In genomic region chr3:113227146-113227545, GRCh38 we compare ENCODE assay signal across 22 cellular contexts. TPM values are rescaled to one million over a fixed set of nuclear protein-coding genes. Genes with fewer than 3 reads are reported as not detected.
"Had no signal": no experiment of that assay in that cellular context is flagged by ENCODE, and none has a peak within 500 bp of the region (broad histone marks: within the 10 kb centered on the region; RNA-seq: fewer than 3 reads in every experiment).

No MANE protein-coding gene starts in this region.

- H3K27ac Mint-ChIP-seq: activated B cell treated with CpG ODN at 0.5 μM for 24 hours; activated CD4-positive, alpha-beta memory T cell treated with anti-CD3 and anti-CD28 coated beads for 36 hours; activated naive CD8-positive, alpha-beta T cell treated with anti-CD3 and anti-CD28 coated beads for 36 hours; T-helper 1 cell treated with Interleukin-12 subunit alpha and Interleukin-12 subunit beta and Interleukin-4 antibody, amounts not matched to agents 30 μg/mL and 1 μg/mL, for 36 hours had no signal

- H3K36me3 Mint-ChIP-seq: activated CD4-positive, alpha-beta memory T cell treated with anti-CD3 and anti-CD28 coated beads for 36 hours; activated naive CD8-positive, alpha-beta T cell treated with anti-CD3 and anti-CD28 coated beads for 36 hours had no signal

- H3K9me3 ChIP-seq: tibial artery had no signal

- H3K27me3 ChIP-seq: tibial artery had no signal

- FAIRE-seq: astrocyte, endometrium, frontal cortex, small intestine had no signal

- H3K4me3 Mint-ChIP-seq: activated B cell treated with CpG ODN at 0.5 μM for 24 hours; activated CD4-positive, alpha-beta memory T cell treated with anti-CD3 and anti-CD28 coated beads for 36 hours; activated naive CD8-positive, alpha-beta T cell treated with anti-CD3 and anti-CD28 coated beads for 36 hours; T-helper 1 cell treated with Interleukin-12 subunit alpha and Interleukin-12 subunit beta and Interleukin-4 antibody, amounts not matched to agents 30 μg/mL and 1 μg/mL, for 36 hours had no signal

- ATAC-seq: left cardiac atrium, sciatic nerve had no signal

- H3K4me3 ChIP-seq: coronary artery, tibial artery had no signal

- DNase-seq: activated B cell treated with CpG ODN at 0.5 μM for 24 hours; activated CD4-positive, alpha-beta memory T cell treated with anti-CD3 and anti-CD28 coated beads for 36 hours; activated CD4-positive, alpha-beta T cell treated with anti-CD3 and anti-CD28 coated beads for 4 hours; activated naive CD4-positive, alpha-beta T cell treated with Interleukin-2 at 50 U/mL for 16 hours; activated naive CD8-positive, alpha-beta T cell treated with anti-CD3 and anti-CD28 coated beads for 36 hours; activated T-cell treated with anti-CD3 and anti-CD28 coated beads, Interleukin-2, amount 50 U/mL, for 48 hours; cerebellar nuclear complex; erythroblast; head of caudate nucleus; hypothalamus; left cardiac atrium; midbrain; occipital lobe; small intestine; stimulated activated naive CD4-positive, alpha-beta T cell treated with Interleukin-2 at 50 U/mL for 16 hours; tibial artery had no signal

- H3K9me3 Mint-ChIP-seq: activated B cell treated with CpG ODN at 0.5 μM for 24 hours; activated CD4-positive, alpha-beta memory T cell treated with anti-CD3 and anti-CD28 coated beads for 36 hours; activated naive CD8-positive, alpha-beta T cell treated with anti-CD3 and anti-CD28 coated beads for 36 hours; T-helper 1 cell treated with Interleukin-12 subunit alpha and Interleukin-12 subunit beta and Interleukin-4 antibody, amounts not matched to agents 30 μg/mL and 1 μg/mL, for 36 hours had no signal

- H3K27ac ChIP-seq: coronary artery, tibial artery had no signal

RNA-seq across cellular contexts. Expression of gene BOC, which starts 15.8 kb away (rescaled TPM):
- total RNA-seq: activated CD4-positive, alpha-beta memory T cell treated with anti-CD3 and anti-CD28 coated beads for 36 hours had no signal
